ENCODE assay signal across 10 cellular contexts in genomic region chr5:17229308-17229707, GRCh38. TPM values are rescaled to one million over a fixed set of nuclear protein-coding genes. Genes with fewer than 3 reads are reported as not detected.
A peak's percentile ranks its signal among the peaks of the same experiment; 100 is the strongest.
DNase-seq lines count a peak whose midpoint lies in the region; ATAC-seq and TF ChIP-seq lines count a peak whose summit lies in the region.
"Had no signal": no experiment of that assay in that cellular context is flagged by ENCODE, and none has a peak within 500 bp of the region (broad histone marks: within the 10 kb centered on the region; RNA-seq: fewer than 3 reads in every experiment).

No MANE protein-coding gene starts in this region.

- H3K27ac ChIP-seq in smooth muscle cell (ENCODE audit: low read depth) (peak overlapping the region; percentile 69), foreskin keratinocyte (no peak overlapping the region)
- H3K27ac ChIP-seq in CD4-positive, alpha-beta T cell (ENCODE audit: low read depth, low read length) = no peak overlapping the region
- H3K27ac ChIP-seq: parathyroid adenoma had no signal

- TF ChIP-seq CTCF in smooth muscle cell (IDR thresholded peaks at IDR 0.05; ENCODE audit: borderline replicate concordance, insufficient read depth, poor library complexity, severe bottlenecking) = no peak
- TF ChIP-seq CTCF in CD4-positive, alpha-beta T cell (IDR thresholded peaks at IDR 0.05) = no peak
- TF ChIP-seq CTCF in foreskin keratinocyte (conservative IDR thresholded peaks at IDR 0.05) = no peak

- H2AFZ ChIP-seq in smooth muscle cell (ENCODE audit: low read depth) = no peak overlapping the region
- H2AFZ ChIP-seq: parathyroid adenoma had no signal

- H3K4me1 ChIP-seq in smooth muscle cell (ENCODE audit: low read depth) (peaks cover 40% of the 10 kb centered on the region), foreskin keratinocyte (peaks cover 37% of the 10 kb centered on the region)
- H3K4me1 ChIP-seq: parathyroid adenoma had no signal

- no peak overlapping the region for H3K9ac ChIP-seq in smooth muscle cell (ENCODE audit: low read depth)
- H3K9ac ChIP-seq: parathyroid adenoma had no signal

- WGBS in smooth muscle cell (ENCODE audit: low lambda C conversion rate) = 81% methylated on average over 4 of the region's 4 CpGs

- no peak overlapping the region for H3K4me2 ChIP-seq in smooth muscle cell

- peak; percentile 33 for ATAC-seq in GM19043 (IDR thresholded peaks at IDR 0.05; ENCODE audit: low read depth, unreplicated experiment)
- peak; percentile 46 for ATAC-seq in HG02642 (IDR thresholded peaks at IDR 0.05; ENCODE audit: poor library complexity, unreplicated experiment)
- no peak for ATAC-seq in CD4-positive, alpha-beta T cell (ENCODE audit: poor library complexity)
- no peak for ATAC-seq in foreskin keratinocyte

- peaks cover 24% of the 10 kb centered on the region for H3K27me3 Mint-ChIP-seq in CD4-positive, alpha-beta T cell

- CTCF ChIA-PET in CD4-positive, alpha-beta T cell (lab: Charles Lee) = no interaction called here

- no peaks in the 10 kb centered on the region for H3K4me1 Mint-ChIP-seq in CD4-positive, alpha-beta T cell (ENCODE audit: low read depth)

- intact Hi-C loops in CD4-positive, alpha-beta T cell (cut with DNase I, micrococcal nuclease) = no loop called here

- peaks cover 99% of the 10 kb centered on the region for H3K79me2 ChIP-seq in smooth muscle cell (ENCODE audit: low read depth)
- H3K79me2 ChIP-seq: parathyroid adenoma had no signal

- no peak overlapping the region for H3K4me3 ChIP-seq in smooth muscle cell
- H3K4me3 ChIP-seq: stomach had no signal

- H3K9me3 Mint-ChIP-seq in CD4-positive, alpha-beta T cell = no peaks in the 10 kb centered on the region
- H3K9me3 Mint-ChIP-seq: activated T-cell treated with anti-CD3 and anti-CD28 coated beads, Interleukin-2, amount 50 U/mL, for 72 hours had no signal

- no peaks in the 10 kb centered on the region for H3K9me3 ChIP-seq in smooth muscle cell (replicated peaks; ENCODE audit: low read depth)
- no peaks in the 10 kb centered on the region for H3K9me3 ChIP-seq in CD4-positive, alpha-beta T cell (ENCODE audit: control insufficient read depth, low read length)
- H3K9me3 ChIP-seq: stomach had no signal

- no peak overlapping the region for H3K27ac Mint-ChIP-seq in CD4-positive, alpha-beta T cell
- H3K27ac Mint-ChIP-seq: activated T-cell treated with anti-CD3 and anti-CD28 coated beads, Interleukin-2, amount 50 U/mL, for 72 hours had no signal

- H3K36me3 Mint-ChIP-seq in CD4-positive, alpha-beta T cell (ENCODE audit: low read depth) = no peaks in the 10 kb centered on the region

- no peak overlapping the region for H3K4me3 Mint-ChIP-seq in CD4-positive, alpha-beta T cell

- H3K27me3 ChIP-seq in smooth muscle cell (ENCODE audit: low read depth) = no peaks in the 10 kb centered on the region
- no peaks in the 10 kb centered on the region for H3K27me3 ChIP-seq in CD4-positive, alpha-beta T cell (ENCODE audit: control insufficient read depth, insufficient read depth, low read length)
- H3K27me3 ChIP-seq in foreskin keratinocyte = no peaks in the 10 kb centered on the region
- H3K27me3 ChIP-seq: stomach had no signal

- peaks cover 100% of the 10 kb centered on the region for H4K20me1 ChIP-seq in smooth muscle cell (ENCODE audit: low read depth)

- peaks cover 6% of the 10 kb centered on the region for H3F3A ChIP-seq in smooth muscle cell (ENCODE audit: low read depth)

- POLR2A ChIA-PET in CD4-positive, alpha-beta T cell (lab: Charles Lee) = no interaction called here

- peak; percentile 33 for DNase-seq in NCI-H446 treated with DMSO at 0.1 percent for 48 hours (lab: John Stamatoyannopoulos, UW)
- DNase-seq in smooth muscle cell (lab: John Stamatoyannopoulos, UW; ENCODE audit: unreplicated experiment) = no peak
- no peak for DNase-seq in CD4-positive, alpha-beta T cell
- DNase-seq in foreskin keratinocyte = no peak
- DNase-seq in DMS53 (lab: John Stamatoyannopoulos, UW) = no peak
- DNase-seq: activated T-cell treated with anti-CD3 and anti-CD28 coated beads, Interleukin-2, amount 50 U/mL, for 72 hours; stomach had no signal

- H3K36me3 ChIP-seq in smooth muscle cell (ENCODE audit: low read depth) = peaks cover 5% of the 10 kb centered on the region
- H3K36me3 ChIP-seq: stomach had no signal

RNA-seq across cellular contexts. Expression of gene BASP1, which starts 11.9 kb away (rescaled TPM):
- total RNA-seq in smooth muscle cell (194 and 196 TPM in 2 replicates), foreskin keratinocyte (83.8 and 106 TPM in 2 replicates)
- polyA plus RNA-seq in smooth muscle cell (292 and 304 TPM in 2 replicates), foreskin keratinocyte (106 and 127 TPM in 2 replicates)
- total RNA-seq in CD4-positive, alpha-beta T cell = under 1 TPM; 0.70 to 0.93 TPM

Comparison
In these comparisons a context has a peak if more than half of its experiments do, and no peak if none do; other contexts are left out.
1. ATAC-seq: peak in GM19043 (single experiment) and HG02642 (single experiment); none in CD4-positive, alpha-beta T cell (single experiment) and foreskin keratinocyte (single experiment).
2. RNA of gene BASP1, which starts 11.9 kb away (total RNA-seq): 194 to 196 TPM in smooth muscle cell and 83.8 to 106 TPM in foreskin keratinocyte; 0.70 to 0.93 TPM in CD4-positive, alpha-beta T cell; every median in the first group is over 10 times any median in the second.